17 cellular contexts compared by ENCODE assay signal in genomic region chr10:86293323-86293840, GRCh38.
"Had no signal": no experiment of that assay in that cellular context is flagged by ENCODE, and none has a peak within 500 bp of the region (broad histone marks: within the 10 kb centered on the region; RNA-seq: fewer than 3 reads in every experiment).

No MANE protein-coding gene starts in this region.

- H3K4me1 ChIP-seq: gastrocnemius medialis, heart right ventricle, left lung, tibial nerve, uterus had no signal

- ATAC-seq: effector memory CD8-positive, alpha-beta T cell; gastrocnemius medialis; left lung; natural killer cell; stimulated activated naive B cell treated with anti-CD40 and anti-IgM and Interleukin-4, amounts not matched to agents 10 μg/mL and 1 μg/mL and 100 μg/mL, for 72 hours had no signal

- DNase-seq: activated CD4-positive, CD25-positive, alpha-beta regulatory T cell treated with anti-CD3 and anti-CD28 coated beads, Interleukin-2, amount 50 U/mL, for 72 hours; activated gamma-delta T cell treated with Interleukin-2 at 50 U/mL for 16 hours; activated naive CD8-positive, alpha-beta T cell treated with anti-CD3 and anti-CD28 coated beads, Interleukin-2, amount 10 ng/mL, durations not matched to agents 7 days and 5 days; dermis blood vessel endothelial cell; effector memory CD8-positive, alpha-beta T cell; gastrocnemius medialis; left lung; mesenchymal stem cell; natural killer cell; stimulated activated CD4-positive, alpha-beta T cell treated with anti-CD3 and anti-CD28 coated beads, Interleukin-15, amount 100 ng/mL, for 24 hours; stimulated activated CD4-positive, alpha-beta T cell treated with anti-CD3 and anti-CD28 coated beads, Interleukin-4, amount 100 ng/mL, for 1 hour; stimulated activated naive B cell treated with anti-CD40 and anti-IgM and Interleukin-4, amounts not matched to agents 10 μg/mL and 1 μg/mL and 100 μg/mL, for 72 hours; uterus had no signal

- H3K4me3 ChIP-seq: gastrocnemius medialis, heart right ventricle, left lung, skin epidermis, tibial nerve, uterus had no signal

- H3K27ac ChIP-seq: gastrocnemius medialis, heart right ventricle, left lung, neutrophil, skin epidermis, tibial nerve, uterus had no signal

- H3K36me3 ChIP-seq: gastrocnemius medialis, heart right ventricle, left lung, neutrophil, tibial nerve, uterus had no signal

- H3K27me3 ChIP-seq: gastrocnemius medialis, left lung, neutrophil, tibial nerve, uterus had no signal

- H3K9me3 ChIP-seq: gastrocnemius medialis, heart right ventricle, left lung, neutrophil, tibial nerve, uterus had no signal
